ENCODE assay signal across 26 cellular contexts in the genomic region with DNA sequence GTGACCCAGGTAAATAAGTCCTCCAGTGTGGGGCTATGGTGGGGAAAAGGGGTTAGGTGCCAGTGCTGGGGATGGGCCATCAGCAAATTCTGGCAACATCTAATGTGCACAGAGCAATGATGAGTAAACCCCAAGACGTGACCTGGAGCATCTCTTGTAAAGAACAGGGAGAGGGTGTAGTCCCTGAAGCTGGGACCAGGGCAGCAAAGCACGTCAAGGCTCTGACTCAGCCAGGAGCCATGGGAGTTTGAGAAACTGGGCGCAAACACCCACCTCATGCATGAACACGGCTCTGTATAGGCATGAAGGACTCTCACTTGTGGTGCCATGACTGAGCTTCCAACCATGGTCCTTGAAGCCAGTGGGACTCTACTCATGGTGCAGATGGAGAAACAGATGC.
"Had no signal": no experiment of that assay in that cellular context is flagged by ENCODE, and none has a peak within 500 bp of the region (broad histone marks: within the 10 kb centered on the region; RNA-seq: fewer than 3 reads in every experiment).

No MANE protein-coding gene starts in this region.

- H3K27ac ChIP-seq: colonic mucosa, esophagus squamous epithelium, hepatocyte, left lung, psoas muscle, spleen, transverse colon, vagina had no signal

- ATAC-seq: gastroesophageal sphincter; heart left ventricle; left cardiac atrium; left lung; mucosa of descending colon; natural killer cell treated with Interleukin-12 subunit alpha and Interleukin-12 subunit beta and Interleukin-15 and Interleukin-18, amount 100 ng/mL, for 72 hours; psoas muscle; right cardiac atrium; stimulated activated memory B cell treated with anti-CD40 and anti-IgM and Interleukin-4, amounts not matched to agents 10 μg/mL and 1 μg/mL and 100 μg/mL, for 72 hours; stimulated activated naive CD8-positive, alpha-beta T cell treated with anti-CD3 and anti-CD28 coated beads, Interleukin-15, Interleukin-2, amounts not matched to agents 100 U/mL and 50 U/mL, for 24 hours; upper lobe of right lung had no signal

- H3K79me2 ChIP-seq: hepatocyte had no signal

- H3K9me3 ChIP-seq: colonic mucosa, esophagus squamous epithelium, gastroesophageal sphincter, heart left ventricle, left lung, mucosa of descending colon, psoas muscle, spleen, thoracic aorta, transverse colon, upper lobe of right lung, vagina had no signal

- H3K36me3 ChIP-seq: colonic mucosa, esophagus squamous epithelium, gastroesophageal sphincter, heart left ventricle, left lung, spleen, thoracic aorta, transverse colon, upper lobe of right lung, vagina had no signal

- H2AFZ ChIP-seq: hepatocyte had no signal

- H3K4me2 ChIP-seq: hepatocyte had no signal

- DNase-seq: colonic mucosa; effector CD8-positive, alpha-beta T cell; endodermal cell; esophagus squamous epithelium; foreskin fibroblast; left cardiac atrium; left lung; mesenchymal stem cell; mucosa of descending colon; naive B cell; right cardiac atrium; stimulated activated CD4-positive, alpha-beta T cell treated with anti-CD3 and anti-CD28 coated beads, Interleukin-4, amount 100 ng/mL, for 4 hours; stimulated activated naive CD8-positive, alpha-beta T cell treated with anti-CD3 and anti-CD28 coated beads, Interleukin-15, Interleukin-2, amounts not matched to agents 100 U/mL and 50 U/mL, for 24 hours; substantia nigra; transverse colon; upper lobe of right lung had no signal

- H3K4me3 ChIP-seq: colonic mucosa, esophagus squamous epithelium, gastroesophageal sphincter, heart left ventricle, hepatocyte, left lung, mucosa of descending colon, psoas muscle, skin epidermis, spleen, thoracic aorta, transverse colon, upper lobe of right lung, vagina had no signal

- H3K4me1 ChIP-seq: colonic mucosa had no signal

- H3K27me3 ChIP-seq: colonic mucosa, esophagus squamous epithelium, gastroesophageal sphincter, heart left ventricle, left lung, spleen, transverse colon, upper lobe of right lung, vagina had no signal
